8 cellular contexts compared by ENCODE assay signal in genomic region chr10:11017575-11018425, GRCh38. TPM values are rescaled to one million over a fixed set of nuclear protein-coding genes. Genes with fewer than 3 reads are reported as not detected.
A peak's percentile ranks its signal among the peaks of the same experiment; 100 is the strongest.
DNase-seq lines count a peak whose midpoint lies in the region; ATAC-seq, FAIRE-seq and TF ChIP-seq lines count a peak whose summit lies in the region.

Gene CELF2 (plus strand): TSS chr10:11017872. CDS start chr10:11018090, 218 bp downstream.

- H3K4me3 ChIP-seq in WERI-Rb-1 (ENCODE audit: low read depth, low read length): peak within 1 kb of the TSS; percentile 45
- H3K4me3 ChIP-seq in keratinocyte (ENCODE audit: control insufficient read depth in 2 of 3, extremely low read depth in 1 of 3, insufficient read depth in 2 of 3, low read depth in 1 of 3, low read length in 3 of 3): peak within 1 kb of the TSS; percentile 54 to 65 (median 65)

- peak; percentile 75 for ATAC-seq in HG03442 (IDR thresholded peaks at IDR 0.05; ENCODE audit: unreplicated experiment)

- FAIRE-seq in GM19239 (lab: Jason Lieb, UNC): no peak
- FAIRE-seq in keratinocyte (lab: Jason Lieb, UNC): no peak

- DNase-seq in AG08396 (ENCODE audit: low spot score) (peak; percentile 24), GM19239 (ENCODE audit: insufficient read length, low spot score) (peak; percentile 55), WERI-Rb-1 (peak; percentile 62), caudate nucleus (lab: John Stamatoyannopoulos, UW) (peak in 33 of 61 donors; percentile 22 to 80 (median 55)), keratinocyte (ENCODE audit: low read depth, low spot score) (no peak), SIG-M5 treated with dmso at 0.1 percent for 504 hours (lab: John Stamatoyannopoulos, UW; ENCODE audit: unreplicated experiment) (no peak)
- DNase-seq in stimulated activated CD4-positive, alpha-beta T cell treated with anti-CD3 and anti-CD28 coated beads, Interleukin-12 subunit alpha, Interleukin-12 subunit beta, amount 100 ng/mL, for 48 hours (ENCODE audit: low read depth in 2 of 3, low spot score in 1 of 3): peak in 2 of 3 donors; percentile 18 to 26

- H3K9me1 ChIP-seq in keratinocyte (ENCODE audit: control insufficient read depth, extremely low read depth, insufficient read depth, low read length): no peaks in the 10 kb centered on the region

- peak within 1 kb of the TSS; percentile 66 for H3K9ac ChIP-seq in keratinocyte (ENCODE audit: control insufficient read depth, extremely low read depth, insufficient read depth, low read length)

- H3K36me3 ChIP-seq in WERI-Rb-1: no peaks in the 10 kb centered on the region
- no peaks in the 10 kb centered on the region for H3K36me3 ChIP-seq in keratinocyte (ENCODE audit: control insufficient read depth in 2 of 2, extremely low read depth in 1 of 2, insufficient read depth in 2 of 2, low read length in 2 of 2)

- peak within 1 kb of the TSS; percentile 53 for H3K27ac ChIP-seq in WERI-Rb-1
- peak within 1 kb of the TSS; percentile 83 for H3K27ac ChIP-seq in caudate nucleus (ENCODE audit: low read depth, low read length)
- peak within 1 kb of the TSS; percentile 43 for H3K27ac ChIP-seq in keratinocyte (ENCODE audit: control insufficient read depth, insufficient read depth, low read length)

- H3K9me3 ChIP-seq in WERI-Rb-1 (ENCODE audit: severe bottlenecking): no peaks in the 10 kb centered on the region
- H3K9me3 ChIP-seq in keratinocyte (ENCODE audit: control insufficient read depth, low read depth, low read length): no peaks in the 10 kb centered on the region

- peak within 1 kb of the TSS; percentile 84 for H3K4me2 ChIP-seq in keratinocyte (ENCODE audit: control insufficient read depth, extremely low read depth, insufficient read depth, low read depth, low read length)

- dilution Hi-C loops in keratinocyte (cut with MboI; ENCODE audit: extremely low pct_ligation_motif_present, low sequenced_read_pairs): no loop called here

- H3K27me3 ChIP-seq in WERI-Rb-1 (ENCODE audit: insufficient read depth, low read depth, severe bottlenecking) (no peaks in the 10 kb centered on the region), keratinocyte (ENCODE audit: control insufficient read depth, extremely low read depth, insufficient read depth, low read length) (peaks cover 3% of the 10 kb centered on the region)

- peaks cover 4% of the 10 kb centered on the region for H3K4me1 ChIP-seq in keratinocyte (ENCODE audit: control insufficient read depth, extremely low read depth, insufficient read depth, low read length)

- TF ChIP-seq CTCF in WERI-Rb-1 (IDR thresholded peaks at IDR 0.05; ENCODE audit: low read depth, low read length) (no peak), keratinocyte (optimal IDR thresholded peaks at IDR 0.05 in 1 of 3, IDR thresholded peaks at IDR 0.05 in 1 of 3, conservative IDR thresholded peaks at IDR 0.05 in 1 of 3; ENCODE audit: extremely low read depth in 1 of 3, insufficient read depth in 2 of 3, low read length in 3 of 3) (no peak)

- H2AFZ ChIP-seq in keratinocyte (ENCODE audit: control insufficient read depth, low read length): peak within 1 kb of the TSS; percentile 94

- no peaks in the 10 kb centered on the region for H4K20me1 ChIP-seq in keratinocyte (ENCODE audit: control insufficient read depth, extremely low read depth, insufficient read depth, low read length)

- peaks cover 5% of the 10 kb centered on the region for H3K79me2 ChIP-seq in keratinocyte (ENCODE audit: control insufficient read depth, insufficient read depth, low read length)

RNA-seq across cellular contexts. Expression of gene CELF2, which starts in this region (rescaled TPM):
- polyA plus RNA-seq in keratinocyte: 6.3 to 11.8 TPM (median 9.8 TPM) in 3 replicates
- 3.0 TPM for polyA plus RNA-seq in keratinocyte (2011; ENCODE audit: low read depth)
- polyA plus RNA-seq in keratinocyte (2011; cell fraction: cytosol; rRNA removed): 9.5 and 11.8 TPM in 2 replicates
- polyA plus RNA-seq in keratinocyte (2011; cell fraction: nucleus; rRNA removed): 9.7 and 9.8 TPM in 2 replicates
- 3.8 and 7.1 TPM in 2 replicates for polyA plus RNA-seq in keratinocyte (2012; ENCODE audit: low replicate concordance)
- 12.1 to 20.7 TPM (median 19.2 TPM) in 3 replicates for polyA minus RNA-seq in keratinocyte
- polyA minus RNA-seq in keratinocyte (2011; cell fraction: cytosol; rRNA and poly(A)+ RNA removed): 23.6 TPM
- polyA minus RNA-seq in keratinocyte (2011; cell fraction: nucleus; rRNA and poly(A)+ RNA removed): 10.3 and 22.9 TPM in 2 replicates

Comparison
In these comparisons a context has a peak if more than half of its experiments do, and no peak if none do; other contexts are left out.
1. DNase-seq: peak in AG08396 (single experiment), GM19239 (single experiment), WERI-Rb-1 (single experiment), caudate nucleus (33 of 61) and stimulated activated CD4-positive, alpha-beta T cell treated with anti-CD3 and anti-CD28 coated beads, Interleukin-12 subunit alpha, Interleukin-12 subunit beta, amount 100 ng/mL, for 48 hours (2 of 3); none in keratinocyte (single experiment) and SIG-M5 treated with dmso at 0.1 percent for 504 hours (single experiment).
2. Peak in every context shown above with its lines, with median percentiles within 50 percentile points of each other: H3K27ac ChIP-seq.